In the genomic region with DNA sequence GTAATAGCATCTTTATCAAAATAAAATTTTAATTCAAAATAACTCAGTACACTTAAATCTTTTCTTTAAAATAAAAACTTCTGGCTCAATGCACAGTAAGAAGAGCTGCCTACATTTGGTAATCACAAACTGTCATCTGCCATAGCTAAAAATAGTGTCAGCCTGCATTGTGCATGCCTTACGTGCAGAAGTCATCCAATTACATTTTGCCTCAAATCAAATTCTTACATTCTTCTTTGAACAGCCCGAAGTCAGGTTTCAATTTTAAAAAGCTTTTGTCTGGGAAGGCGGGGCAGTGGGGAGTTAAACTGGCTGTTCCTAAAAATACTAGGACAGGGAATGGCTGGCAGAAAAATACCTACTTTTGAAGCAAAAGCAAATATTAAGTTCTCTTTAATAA, we compare ENCODE assay signal across 9 cellular contexts. TPM values are rescaled to one million over a fixed set of nuclear protein-coding genes. Genes with fewer than 3 reads are reported as not detected.
A peak's percentile ranks its signal among the peaks of the same experiment; 100 is the strongest.
DNase-seq lines count a peak whose midpoint lies in the region; ATAC-seq, FAIRE-seq and TF ChIP-seq lines count a peak whose summit lies in the region.
"Had no signal": no experiment of that assay in that cellular context is flagged by ENCODE, and none has a peak within 500 bp of the region (broad histone marks: within the 10 kb centered on the region; RNA-seq: fewer than 3 reads in every experiment).

No MANE protein-coding gene starts in this region.

- peaks cover 13% of the 10 kb centered on the region for H3K4me1 Mint-ChIP-seq in endothelial cell (ENCODE audit: unreplicated experiment)

- H3K9me1 ChIP-seq in K562 (ENCODE audit: control insufficient read depth, insufficient read depth, low read length) = no peaks in the 10 kb centered on the region

- H3K9me3 Mint-ChIP-seq in endothelial cell (ENCODE audit: unreplicated experiment) = no peaks in the 10 kb centered on the region

- peaks cover 2% of the 10 kb centered on the region; the same call in 1 of the 3 replicates for H3K36me3 ChIP-seq in K562 (ENCODE audit: control insufficient read depth, insufficient read depth, low read length)
- no peaks in the 10 kb centered on the region for H3K36me3 ChIP-seq in ovary

- no peak for TF ChIP-seq RAD21 in K562 (CRISPR knock-in tag; conservative IDR thresholded peaks at IDR 0.05 in 1 of 2, IDR thresholded peaks at IDR 0.05 in 1 of 2)

- H3K27me3 Mint-ChIP-seq in endothelial cell (ENCODE audit: unreplicated experiment) = peaks cover 2% of the 10 kb centered on the region

- H3K27ac Mint-ChIP-seq in endothelial cell (ENCODE audit: unreplicated experiment) = no peak overlapping the region

- 0% methylated on average over 3 of the region's 3 CpGs for WGBS in K562 (ENCODE audit: insufficient coverage, low coverage, missing lambda C conversion rate)
- WGBS in ovary, 3 donors = 7 to 14% (median 7%) methylated on average over 3 of the region's 3 CpGs

- peaks cover 34% of the 10 kb centered on the region for H4K20me1 ChIP-seq in K562 (replicated peaks; ENCODE audit: control insufficient read depth, insufficient read depth, low read length)

- H3K79me2 ChIP-seq in K562 (ENCODE audit: control insufficient read depth, insufficient read depth, low read length) = peaks cover 100% of the 10 kb centered on the region

- POLR2A ChIA-PET in K562 (lab: Yijun Ruan, JAX) = interaction anchor here (1.2 kb wide), 1 partner anchor 44 kb away, joined by 3 read pairs; no protein-coding TSS in a partner anchor

- no TSS peak for BruUV-seq in K562 (replicated peaks; lab: Mats Ljungman, UMichigan)

- TF ChIP-seq EP300 in K562 (IDR thresholded peaks at IDR 0.05; ENCODE audit: low read length) (no peak), ovary (IDR thresholded peaks at IDR 0.05) (no peak)

- H3K4me1 ChIP-seq in K562 (replicated peaks in 1 of 2; ENCODE audit: control insufficient read depth in 2 of 2, insufficient read depth in 2 of 2, low read length in 2 of 2) (peaks cover 2 to 35% of the 10 kb centered on the region in 2 experiments; a peak in 4 of 5 replicates), ovary (ENCODE audit: insufficient read depth) (peaks cover 2% of the 10 kb centered on the region)

- H3K9me3 ChIP-seq in K562 (replicated peaks; ENCODE audit: control insufficient read depth, insufficient read depth, low read depth, low read length) = no peaks in the 10 kb centered on the region
- H3K9me3 ChIP-seq in ovary = no peaks in the 10 kb centered on the region

- TF ChIP-seq POLR2A in GM12891 (IDR thresholded peaks at IDR 0.05; ENCODE audit: low read depth, low read length) = no peak
- no peak for TF ChIP-seq POLR2A in NB4 (IDR thresholded peaks at IDR 0.05; ENCODE audit: extremely low read depth, insufficient read length)
- TF ChIP-seq POLR2A in K562 (conservative IDR thresholded peaks at IDR 0.05) = no peak
- no peak for TF ChIP-seq POLR2A in ovary (IDR thresholded peaks at IDR 0.05)

- H2AFZ ChIP-seq in K562 (ENCODE audit: low read depth, low read length) = no peak overlapping the region

- H3K4me3 ChIP-seq in NB4 (ENCODE audit: low read depth, low read length) (no peak overlapping the region), K562 (no peak overlapping the region), ovary (no peak overlapping the region)

- DNase-seq in GM12891 (ENCODE audit: insufficient read length, low spot score) (no peak), NB4 (ENCODE audit: low read depth) (peak; percentile 60), K562 (ENCODE audit: extremely low read depth in 1 of 4, low spot score in 3 of 4) (peak in 1 of 4 experiments; percentile 48), pons (ENCODE audit: low spot score) (peak; percentile 49), ovary (no peak), endothelial cell (ENCODE audit: low spot score) (no peak)
- DNase-seq: effector memory CD4-positive, alpha-beta T cell had no signal

- peak; percentile 63 for FAIRE-seq in GM12891 (lab: Jason Lieb, UNC)
- peak; percentile 71 for FAIRE-seq in K562 (lab: Jason Lieb, UNC)

- no peak overlapping the region for H3K4me2 ChIP-seq in K562 (ENCODE audit: insufficient read depth, low read length)

- intact Hi-C loops in K562 (cut with micrococcal nuclease) (no loop called here), ovary (cut with DNase I) (no loop called here)

- no peaks in the 10 kb centered on the region for H3K36me3 Mint-ChIP-seq in endothelial cell (ENCODE audit: low read depth, unreplicated experiment)

- no peak overlapping the region for H3K9ac ChIP-seq in K562 (ENCODE audit: insufficient read depth in 1 of 2, low read depth in 2 of 2, low read length in 2 of 2)

- TF ChIP-seq CTCF in NB4 (IDR thresholded peaks at IDR 0.05; ENCODE audit: low read depth, low read length) (no peak), K562 (IDR thresholded peaks at IDR 0.05 in 2 of 3, conservative IDR thresholded peaks at IDR 0.05 in 1 of 3; ENCODE audit: insufficient read depth in 2 of 3, low read depth in 1 of 3, low read length in 3 of 3) (no peak), ovary (IDR thresholded peaks at IDR 0.05) (no peak), endothelial cell (IDR thresholded peaks at IDR 0.05; ENCODE audit: unreplicated experiment) (no peak)

- H3K27ac ChIP-seq in K562 (ENCODE audit: extremely low read depth, low read depth, low read length) (peak overlapping the region; percentile 40; the same call in 1 of the 3 replicates), ovary (no peak overlapping the region)

- H3K27me3 ChIP-seq in K562 (ENCODE audit: control insufficient read depth in 2 of 2, insufficient read depth in 2 of 2, low read length in 2 of 2) (no peaks in the 10 kb centered on the region), ovary (no peaks in the 10 kb centered on the region)

- in situ Hi-C loops in K562 (cut with MboI) = no loop called here

- CTCF ChIA-PET in K562 (lab: Yijun Ruan, JAX; ENCODE audit: low intra/inter-chr PET ratio) = interaction anchor here (1.2 kb wide), 1 partner anchor 175 kb away, joined by 3 read pairs; no protein-coding TSS in a partner anchor

- no peak overlapping the region for H3K4me3 Mint-ChIP-seq in endothelial cell (ENCODE audit: unreplicated experiment)

- ATAC-seq in K562 (peak; percentile 15), GM21381 (IDR thresholded peaks at IDR 0.05; ENCODE audit: unreplicated experiment) (no peak), HG02840 (IDR thresholded peaks at IDR 0.05; ENCODE audit: low FRiP score, unreplicated experiment) (no peak)

TF ChIP-seq in GM12891, 5 proteins besides CTCF, POLR2A, EP300 and RAD21:
- no peak for TF ChIP-seq POLR2AphosphoS5 (IDR thresholded peaks at IDR 0.05; ENCODE audit: low read depth, low read length)
- no peak for TF ChIP-seq SPI1 (IDR thresholded peaks at IDR 0.05; ENCODE audit: low read depth, low read length)
- no peak for TF ChIP-seq TAF1 (IDR thresholded peaks at IDR 0.05; ENCODE audit: low read depth, low read length)
- no peak for TF ChIP-seq PAX5 (IDR thresholded peaks at IDR 0.05; ENCODE audit: insufficient read depth, low read length, severe bottlenecking)
- TF ChIP-seq POU2F2 (IDR thresholded peaks at IDR 0.05; ENCODE audit: low read depth, low read length) = no peak
TF ChIP-seq in GM12891: peak in this region for 0.

TF ChIP-seq in K562, 482 proteins besides CTCF, POLR2A, EP300 and RAD21 (continues in another document):
- TF ChIP-seq ZNF77 (CRISPR knock-in tag; IDR thresholded peaks at IDR 0.05) (no peak), GTF2B (IDR thresholded peaks at IDR 0.05; ENCODE audit: extremely low read depth, insufficient read length) (no peak), ARHGAP35 (IDR thresholded peaks at IDR 0.05; ENCODE audit: partially characterized antibody) (no peak), MEF2D (tag; conservative IDR thresholded peaks at IDR 0.05; ENCODE audit: low read depth) (peak; percentile 81), ZNF445 (CRISPR knock-in tag; IDR thresholded peaks at IDR 0.05; ENCODE audit: low read depth) (no peak), ZNF436 (CRISPR knock-in tag; IDR thresholded peaks at IDR 0.05) (no peak), XRCC4 (IDR thresholded peaks at IDR 0.05; ENCODE audit: extremely low read depth, insufficient read depth, insufficient read length) (no peak), CREBBP (IDR thresholded peaks at IDR 0.05; ENCODE audit: low read depth, low read length) (no peak), FOXJ3 (CRISPR knock-in tag; IDR thresholded peaks at IDR 0.05) (no peak), ATF7 (IDR thresholded peaks at IDR 0.05) (no peak), NCOA6 (IDR thresholded peaks at IDR 0.05) (no peak), ZNF224 (CRISPR knock-in tag; IDR thresholded peaks at IDR 0.05) (no peak), SOX6 (IDR thresholded peaks at IDR 0.05) (peak; percentile 26; the same call in 1 of the 2 replicates)

RNA-seq across cellular contexts. Expression of gene RTN4, which starts 51.1 kb away (rescaled TPM):
- polyA plus RNA-seq in GM12891 (2012; ENCODE audit: low read depth, missing spikeins) = 85.0 TPM
- 172 and 408 TPM in 2 replicates for total RNA-seq in K562 (2011; cell fraction: chromatin; rRNA removed; ENCODE audit: low replicate concordance)
- total RNA-seq in K562 (2011; cell fraction: nucleolus; rRNA removed) = 188 and 224 TPM in 2 replicates
- 397 and 411 TPM in 2 replicates for total RNA-seq in K562 (2011; cell fraction: nucleoplasm; rRNA removed)
- total RNA-seq in K562 (2014; rRNA removed) (96.7 and 123 TPM in 2 replicates), K562 (2014; rRNA removed; fragmentation: Illumina TruSeq; extraction: Trizol) (116 and 139 TPM in 2 replicates), K562 (2015; rRNA removed; fragmentation: Illumina TruSeq; extraction: Trizol) (67.3 and 73.0 TPM in 2 replicates), K562 (2021) (228 and 238 TPM in 2 replicates), ovary (100 to 1,000 TPM; 118 to 275 (median 200) TPM), endothelial cell (ENCODE audit: unreplicated experiment) (264 TPM)
- polyA plus RNA-seq in K562 (2011; rRNA removed) (144 and 147 TPM in 2 replicates), K562 (2014; fragmentation: Illumina TruSeq; extraction: Trizol) (217 and 248 TPM in 2 replicates), K562 (2014; fragmentation: Nextera tagmentation; extraction: Ambion mirVana) (10 to 100 TPM; 75.8 to 90.3 TPM), K562 (2014; rRNA removed) (141 and 151 TPM in 2 replicates), ovary (100 to 1,000 TPM; 110 to 334 TPM)
- polyA plus RNA-seq in K562 (2011; cell fraction: cytosol; rRNA removed) = 58.0 and 129 TPM in 2 replicates
- 49.3 and 111 TPM in 2 replicates for polyA plus RNA-seq in K562 (2011; cell fraction: nucleus; rRNA removed)
- polyA plus RNA-seq in K562 (2012) = 173 and 413 TPM in 2 replicates
- polyA minus RNA-seq in K562 (2011; rRNA and poly(A)+ RNA removed) = 151 and 172 TPM in 2 replicates
- polyA minus RNA-seq in K562 (2011; cell fraction: cytosol; rRNA and poly(A)+ RNA removed) = 70.4 and 76.7 TPM in 2 replicates
- polyA minus RNA-seq in K562 (2011; cell fraction: nucleus; rRNA and poly(A)+ RNA removed) = 45.9 and 84.7 TPM in 2 replicates

Comparison
In these comparisons a context has a peak if more than half of its experiments do, and no peak if none do; other contexts are left out.
1. DNase-seq: peak in NB4 (single experiment) and pons (single experiment); none in GM12891 (single experiment), ovary (0 of 5) and endothelial cell (single experiment).